In the genomic region with DNA sequence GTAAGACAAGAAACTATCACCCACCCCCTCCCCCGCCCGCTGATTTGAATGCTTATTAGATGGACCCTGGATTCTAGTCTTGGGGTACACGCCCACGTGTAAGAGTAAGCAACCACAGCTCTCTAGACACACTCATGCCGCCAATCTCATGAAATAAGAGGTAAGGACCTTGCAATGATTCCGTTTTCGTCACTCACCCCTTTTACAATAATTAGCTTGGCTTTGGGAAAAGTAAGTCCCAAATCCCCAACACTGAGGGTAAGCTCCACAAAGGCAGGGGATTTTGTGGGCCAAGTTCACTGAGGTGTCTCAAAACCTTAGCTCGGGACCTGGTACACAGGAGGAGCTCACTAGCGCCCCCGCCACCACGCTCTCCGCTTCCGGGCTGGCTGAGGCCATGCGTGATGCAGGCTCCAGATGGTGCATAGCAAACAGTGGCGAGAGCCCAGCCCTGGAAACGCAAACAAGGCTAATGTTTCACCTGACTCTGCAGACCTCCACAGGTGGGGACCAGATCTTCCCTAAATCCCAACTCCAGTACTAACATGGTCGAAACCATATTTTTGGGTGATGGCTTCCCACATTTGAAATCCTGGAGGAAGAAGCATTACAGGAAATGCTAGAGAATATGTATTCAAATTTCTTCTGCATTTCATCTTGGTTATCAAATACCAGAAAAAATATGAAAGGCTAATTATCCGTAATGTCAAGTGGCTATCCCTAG, we compare ENCODE assay signal across 8 cellular contexts. TPM values are rescaled to one million over a fixed set of nuclear protein-coding genes. Genes with fewer than 3 reads are reported as not detected.
DNase-seq lines count a peak whose midpoint lies in the region; ATAC-seq and TF ChIP-seq lines count a peak whose summit lies in the region.

No MANE protein-coding gene starts in this region.

- H3K9me3 ChIP-seq in OCI-LY3 (ENCODE audit: insufficient read depth, low read length): no peaks in the 10 kb centered on the region
- no peaks in the 10 kb centered on the region for H3K9me3 ChIP-seq in esophagus squamous epithelium

- TF ChIP-seq CTCF in OCI-LY3 (IDR thresholded peaks at IDR 0.05; ENCODE audit: low read depth, low read length) (peak; percentile 82), esophagus squamous epithelium (IDR thresholded peaks at IDR 0.05) (peak in 5 of 6 experiments; percentile 48 to 75 (median 63))

- no peak for TF ChIP-seq POLR2A in esophagus squamous epithelium (IDR thresholded peaks at IDR 0.05)

- H3K4me1 ChIP-seq in OCI-LY3 (ENCODE audit: low read length) (peaks cover 43% of the 10 kb centered on the region), esophagus squamous epithelium (peaks cover 0 to 42% (median 4%) of the 10 kb centered on the region in 3 donors)

- peak overlapping the region; percentile 77 for H3K9ac ChIP-seq in OCI-LY3 (ENCODE audit: low read length)

- peak overlapping the region; percentile 91 for H3K4me2 ChIP-seq in OCI-LY3 (ENCODE audit: low read length)

- H3K4me1 Mint-ChIP-seq in activated T-cell treated with anti-CD3 and anti-CD28 coated beads, Interleukin-2, amount 50 U/mL, for 24 hours (ENCODE audit: low read depth): peaks cover 69% of the 10 kb centered on the region
- H3K4me1 Mint-ChIP-seq in naive B cell: peaks cover 33 to 49% (median 37%) of the 10 kb centered on the region in 3 donors

- peak overlapping the region; percentile 98 for H3K27ac Mint-ChIP-seq in activated T-cell treated with anti-CD3 and anti-CD28 coated beads, Interleukin-2, amount 50 U/mL, for 24 hours
- H3K27ac Mint-ChIP-seq in naive B cell: peak overlapping the region; percentile 87 to 99 (median 98)

- H3K4me3 Mint-ChIP-seq in activated T-cell treated with anti-CD3 and anti-CD28 coated beads, Interleukin-2, amount 50 U/mL, for 24 hours: peak overlapping the region; percentile 91
- peak overlapping the region; percentile 88 to 99 (median 95) for H3K4me3 Mint-ChIP-seq in naive B cell

- 5% methylated on average over 8 to 10 of the region's 18 CpGs for WGBS in esophagus squamous epithelium, 2 donors

- intact Hi-C loops in esophagus squamous epithelium (cut with DNase I): no loop called here

- H3K27ac ChIP-seq in OCI-LY3 (ENCODE audit: low read length) (peak overlapping the region; percentile 70), esophagus squamous epithelium (peak overlapping the region; percentile 72 to 84 (median 81))

- ATAC-seq in GM21515 (IDR thresholded peaks at IDR 0.05; ENCODE audit: unreplicated experiment) (peak; percentile 69), naive B cell (ENCODE audit: low read depth in 2 of 2) (peak; percentile 82 to 83)

- no peaks in the 10 kb centered on the region for H3K27me3 Mint-ChIP-seq in activated T-cell treated with anti-CD3 and anti-CD28 coated beads, Interleukin-2, amount 50 U/mL, for 24 hours
- no peaks in the 10 kb centered on the region for H3K27me3 Mint-ChIP-seq in naive B cell

- H4K20me1 ChIP-seq in OCI-LY3 (ENCODE audit: insufficient read depth, low read length): no peaks in the 10 kb centered on the region

- no peaks in the 10 kb centered on the region for H3K36me3 ChIP-seq in OCI-LY3 (replicated peaks; ENCODE audit: low read depth, low read length)
- no peaks in the 10 kb centered on the region for H3K36me3 ChIP-seq in esophagus squamous epithelium

- DNase-seq in DMS 273 treated with DMSO at 0.1 percent for 48 hours (lab: John Stamatoyannopoulos, UW) (peak; percentile 62), HuH-7 (ENCODE audit: low spot score) (peak; percentile 74), esophagus squamous epithelium (lab: John Stamatoyannopoulos, UW) (peak; percentile 48), naive B cell (peak; percentile 94)
- peak; percentile 93 for DNase-seq in activated T-cell treated with anti-CD3 and anti-CD28 coated beads, Interleukin-2, amount 50 U/mL, for 24 hours
- DNase-seq in stimulated activated CD8-positive, alpha-beta memory T cell treated with anti-CD3 and anti-CD28 coated beads, Interleukin-7, amount 100 ng/mL, for 48 hours (ENCODE audit: extremely low read depth in 1 of 2, low read depth in 1 of 2): peak; percentile 76 to 83

- H3K4me3 ChIP-seq in OCI-LY3 (ENCODE audit: low read length) (peak overlapping the region; percentile 79), esophagus squamous epithelium (peak overlapping the region; percentile 56 to 81 (median 61))

- peak overlapping the region; percentile 82 for H2AFZ ChIP-seq in OCI-LY3 (ENCODE audit: low read depth, low read length)

- H3K79me2 ChIP-seq in OCI-LY3 (ENCODE audit: low read length): no peaks in the 10 kb centered on the region

- H3K27me3 ChIP-seq in OCI-LY3 (ENCODE audit: low read depth, low read length) (no peaks in the 10 kb centered on the region), esophagus squamous epithelium (no peaks in the 10 kb centered on the region)

- H3K9me3 Mint-ChIP-seq in activated T-cell treated with anti-CD3 and anti-CD28 coated beads, Interleukin-2, amount 50 U/mL, for 24 hours: no peaks in the 10 kb centered on the region
- H3K9me3 Mint-ChIP-seq in naive B cell: no peaks in the 10 kb centered on the region

- peaks cover 12% of the 10 kb centered on the region for H3K36me3 Mint-ChIP-seq in activated T-cell treated with anti-CD3 and anti-CD28 coated beads, Interleukin-2, amount 50 U/mL, for 24 hours (ENCODE audit: low read depth)
- peaks cover 9 to 12% of the 10 kb centered on the region in 2 donors for H3K36me3 Mint-ChIP-seq in naive B cell

RNA-seq across cellular contexts. Expression of a gene that starts 4.1 kb away (rescaled TPM):
- total RNA-seq in esophagus squamous epithelium: 100 to 1,000 TPM in 1 of 4 donors, 10 to 100 TPM in 3; 17.6 to 130 (median 72.1) TPM
- 1,000 to 10,000 TPM in 3 of 6 donors, 100 to 1,000 TPM in 3; 826 to 1,431 (median 949) TPM for polyA plus RNA-seq in naive B cell (ENCODE audit: low read depth in 6 of 6)

Comparison
In these comparisons a context has a peak if more than half of its experiments do, and no peak if none do; other contexts are left out.
1. Peak in every context shown above with its lines: DNase-seq, ATAC-seq, H3K4me3 ChIP-seq and H3K27ac ChIP-seq.